ENCODE assay signal across 8 cellular contexts in the genomic region with DNA sequence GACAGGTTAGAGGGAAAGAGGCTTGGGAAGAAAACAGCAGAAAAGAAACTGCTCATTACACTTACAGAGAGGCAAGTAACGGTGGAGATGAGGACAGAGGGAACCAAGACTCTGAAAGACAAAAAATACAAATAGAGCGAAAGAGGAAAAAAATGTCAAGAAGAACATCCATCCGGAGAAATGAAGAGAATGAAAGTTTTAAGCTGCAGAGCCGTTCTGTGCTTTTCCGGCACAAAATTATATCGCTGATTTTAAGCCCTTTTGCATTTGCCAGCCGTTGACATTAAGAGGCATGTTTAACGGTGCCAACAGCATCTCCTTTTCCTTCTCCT. TPM values are rescaled to one million over a fixed set of nuclear protein-coding genes. Genes with fewer than 3 reads are reported as not detected.
DNase-seq lines count a peak whose midpoint lies in the region; ATAC-seq and TF ChIP-seq lines count a peak whose summit lies in the region.
"Had no signal": no experiment of that assay in that cellular context is flagged by ENCODE, and none has a peak within 500 bp of the region (broad histone marks: within the 10 kb centered on the region; RNA-seq: fewer than 3 reads in every experiment).

No MANE protein-coding gene starts in this region.

- CTCF ChIA-PET in CD8-positive, alpha-beta T cell (lab: Charles Lee), result no interaction called here

- H3K27ac ChIP-seq in HUES64 (ENCODE audit: low read depth, low read length) (no peak overlapping the region), stomach (no peak overlapping the region)
- no peak overlapping the region for H3K27ac ChIP-seq in CD8-positive, alpha-beta T cell (ENCODE audit: low read depth, low read length)

- no peak overlapping the region for H3K9ac ChIP-seq in HUES64 (ENCODE audit: low read depth, low read length)

- POLR2A ChIA-PET in activated naive CD8-positive, alpha-beta T cell treated with anti-CD3 and anti-CD28 coated beads, Interleukin-2, amount 10 ng/mL, durations not matched to agents 7 days and 5 days (lab: Charles Lee), result no interaction called here
- POLR2A ChIA-PET in CD8-positive, alpha-beta T cell (lab: Charles Lee), result no interaction called here

- TF ChIP-seq EP300 in stomach (IDR thresholded peaks at IDR 0.05), result no peak

- TF ChIP-seq CTCF in stomach (IDR thresholded peaks at IDR 0.05), result no peak
- no peak for TF ChIP-seq CTCF in CD8-positive, alpha-beta T cell (IDR thresholded peaks at IDR 0.05)

- H3K36me3 ChIP-seq in HUES64 (ENCODE audit: insufficient read depth, low read length), result no peaks in the 10 kb centered on the region
- no peaks in the 10 kb centered on the region for H3K36me3 ChIP-seq in stomach
- H3K36me3 ChIP-seq in CD8-positive, alpha-beta T cell (ENCODE audit: insufficient read depth, low read length), result no peaks in the 10 kb centered on the region

- ATAC-seq in activated naive CD8-positive, alpha-beta T cell treated with anti-CD3 and anti-CD28 coated beads, Interleukin-2, amount 10 ng/mL, durations not matched to agents 7 days and 5 days (ENCODE audit: low read depth), result no peak
- ATAC-seq in CD8-positive, alpha-beta T cell, result no peak
- ATAC-seq: effector memory CD8-positive, alpha-beta T cell had no signal

- no peak for TF ChIP-seq POLR2A in stomach (IDR thresholded peaks at IDR 0.05)

- H3K27me3 Mint-ChIP-seq in activated naive CD8-positive, alpha-beta T cell treated with anti-CD3 and anti-CD28 coated beads, Interleukin-2, amount 10 ng/mL, durations not matched to agents 7 days and 5 days, result peaks cover 69% of the 10 kb centered on the region
- H3K27me3 Mint-ChIP-seq in immature natural killer cell (ENCODE audit: low read depth in 3 of 3), result peaks cover 19 to 27% (median 24%) of the 10 kb centered on the region in 3 donors
- peaks cover 71% of the 10 kb centered on the region for H3K27me3 Mint-ChIP-seq in CD8-positive, alpha-beta T cell (ENCODE audit: low read depth)

- H3K4me3 Mint-ChIP-seq in activated naive CD8-positive, alpha-beta T cell treated with anti-CD3 and anti-CD28 coated beads, Interleukin-2, amount 10 ng/mL, durations not matched to agents 7 days and 5 days, result peak overlapping the region; percentile 62
- peak overlapping the region in 4 of 5 donors; percentile 42 to 78 (median 68) for H3K4me3 Mint-ChIP-seq in immature natural killer cell
- H3K4me3 Mint-ChIP-seq in CD8-positive, alpha-beta T cell, result no peak overlapping the region

- H3K4me1 ChIP-seq in HUES64 (ENCODE audit: insufficient read depth, low read length) (peaks cover 27% of the 10 kb centered on the region), stomach (peaks cover 46 to 78% (median 68%) of the 10 kb centered on the region in 4 donors)
- H3K4me1 ChIP-seq in CD8-positive, alpha-beta T cell (ENCODE audit: insufficient read depth, low read length), result no peaks in the 10 kb centered on the region

- peaks cover 3% of the 10 kb centered on the region for H3K9me3 Mint-ChIP-seq in activated naive CD8-positive, alpha-beta T cell treated with anti-CD3 and anti-CD28 coated beads, Interleukin-2, amount 10 ng/mL, durations not matched to agents 7 days and 5 days
- H3K9me3 Mint-ChIP-seq in immature natural killer cell, result peaks cover 11 to 58% (median 27%) of the 10 kb centered on the region in 6 donors
- H3K9me3 Mint-ChIP-seq in CD8-positive, alpha-beta T cell, result no peaks in the 10 kb centered on the region

- intact Hi-C loops in stomach (cut with DNase I; ENCODE audit: low total_unique reads), result no loop called here
- intact Hi-C loops in CD8-positive, alpha-beta T cell (cut with DNase I, micrococcal nuclease), result no loop called here

- H3K9me3 ChIP-seq in HUES64 (ENCODE audit: insufficient read depth, low read depth, low read length), result no peaks in the 10 kb centered on the region
- peaks cover 0 to 15% (median 0%) of the 10 kb centered on the region in 4 donors for H3K9me3 ChIP-seq in stomach
- H3K9me3 ChIP-seq in CD8-positive, alpha-beta T cell (ENCODE audit: low read length), result no peaks in the 10 kb centered on the region

- no peak overlapping the region for H3K27ac Mint-ChIP-seq in activated naive CD8-positive, alpha-beta T cell treated with anti-CD3 and anti-CD28 coated beads, Interleukin-2, amount 10 ng/mL, durations not matched to agents 7 days and 5 days
- H3K27ac Mint-ChIP-seq in immature natural killer cell, result peak overlapping the region in 1 of 6 donors; percentile 21
- no peak overlapping the region for H3K27ac Mint-ChIP-seq in CD8-positive, alpha-beta T cell
- H3K27ac Mint-ChIP-seq: effector memory CD8-positive, alpha-beta T cell had no signal

- H3K4me3 ChIP-seq in HUES64 (ENCODE audit: low read length) (peak overlapping the region; percentile 72), stomach (peak overlapping the region; percentile 39 to 51 (median 46))
- H3K4me3 ChIP-seq in CD8-positive, alpha-beta T cell (ENCODE audit: low read depth, low read length), result no peak overlapping the region

- H3K27me3 ChIP-seq in HUES64 (ENCODE audit: insufficient read depth, low read length), result peaks cover 89% of the 10 kb centered on the region
- peaks cover 5 to 96% (median 82%) of the 10 kb centered on the region in 3 donors for H3K27me3 ChIP-seq in stomach
- H3K27me3 ChIP-seq in CD8-positive, alpha-beta T cell (ENCODE audit: insufficient read depth, low read length), result no peaks in the 10 kb centered on the region

- no peak for DNase-seq in activated naive CD8-positive, alpha-beta T cell treated with anti-CD3 and anti-CD28 coated beads, Interleukin-2, amount 10 ng/mL, durations not matched to agents 7 days and 5 days
- DNase-seq in immature natural killer cell, result no peak
- no peak for DNase-seq in stomach
- DNase-seq in CD8-positive, alpha-beta T cell, result no peak
- DNase-seq in ureter (ENCODE audit: low spot score), result no peak
- DNase-seq in inferior parietal cortex (ENCODE audit: extremely low spot score), result no peak
- DNase-seq: effector memory CD8-positive, alpha-beta T cell had no signal

- 3% methylated on average over 8 of the region's 8 CpGs for WGBS in HUES64
- WGBS in stomach, 5 donors, result 6 to 10% (median 7%) methylated on average over 8 of the region's 8 CpGs

- peaks cover 4% of the 10 kb centered on the region for H3K36me3 Mint-ChIP-seq in activated naive CD8-positive, alpha-beta T cell treated with anti-CD3 and anti-CD28 coated beads, Interleukin-2, amount 10 ng/mL, durations not matched to agents 7 days and 5 days
- H3K36me3 Mint-ChIP-seq in immature natural killer cell, result peaks cover 4 to 8% (median 5%) of the 10 kb centered on the region in 3 donors
- no peaks in the 10 kb centered on the region for H3K36me3 Mint-ChIP-seq in CD8-positive, alpha-beta T cell

- H3K4me1 Mint-ChIP-seq in activated naive CD8-positive, alpha-beta T cell treated with anti-CD3 and anti-CD28 coated beads, Interleukin-2, amount 10 ng/mL, durations not matched to agents 7 days and 5 days, result peaks cover 13% of the 10 kb centered on the region
- H3K4me1 Mint-ChIP-seq in immature natural killer cell, result peaks cover 3 to 20% of the 10 kb centered on the region in 2 donors
- H3K4me1 Mint-ChIP-seq in CD8-positive, alpha-beta T cell (ENCODE audit: low read depth), result peaks cover 16% of the 10 kb centered on the region

RNA-seq across cellular contexts. Expression of a gene that starts 0.2 kb away (rescaled TPM):
- polyA plus RNA-seq in HUES64 (2013, experiment 1 of 2), result 16.2 TPM
- 21.7 TPM for polyA plus RNA-seq in HUES64 (2013, experiment 2 of 2)
- total RNA-seq in activated naive CD8-positive, alpha-beta T cell treated with anti-CD3 and anti-CD28 coated beads, Interleukin-2, amount 10 ng/mL, durations not matched to agents 7 days and 5 days, result not detected
- polyA plus RNA-seq in immature natural killer cell, result not detected
- 1 to 10 TPM in 2 of 5 donors, under 1 TPM in 1, not detected in 2; 0.29 to 9.4 (median 1.7) TPM for total RNA-seq in stomach
- polyA plus RNA-seq in stomach, result under 1 TPM in 2 of 3 donors, not detected in 1; 0.06 to 0.50 TPM
- total RNA-seq in CD8-positive, alpha-beta T cell, result not detected
- 12.1 TPM for total RNA-seq in ureter
